In the genomic region with DNA sequence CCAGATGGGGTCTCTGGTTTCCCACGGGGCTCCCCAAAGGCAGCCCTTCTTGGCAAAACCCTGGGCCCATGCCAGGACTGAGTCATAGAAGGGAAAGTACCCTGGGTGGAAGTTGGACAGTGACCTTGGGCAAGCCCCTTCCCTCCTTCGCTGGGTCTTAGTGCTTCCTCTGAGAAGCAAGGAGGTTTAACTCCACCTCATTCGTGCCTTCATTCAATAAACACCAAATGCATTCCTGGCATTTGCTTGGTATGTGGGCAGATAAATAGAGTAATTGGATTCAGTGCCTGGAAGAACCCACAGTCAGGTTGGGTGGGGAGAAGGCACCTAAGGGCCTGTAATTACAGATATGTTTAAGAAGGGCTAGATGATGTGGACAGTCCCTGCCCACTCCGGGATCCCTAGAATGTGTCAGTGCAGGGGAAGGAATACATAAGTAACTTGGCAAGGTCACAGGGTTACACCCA, we compare ENCODE assay signal across 10 cellular contexts. TPM values are rescaled to one million over a fixed set of nuclear protein-coding genes. Genes with fewer than 3 reads are reported as not detected.
DNase-seq lines count a peak whose midpoint lies in the region; ATAC-seq, FAIRE-seq and TF ChIP-seq lines count a peak whose summit lies in the region.
"Had no signal": no experiment of that assay in that cellular context is flagged by ENCODE, and none has a peak within 500 bp of the region (broad histone marks: within the 10 kb centered on the region; RNA-seq: fewer than 3 reads in every experiment).

No MANE protein-coding gene starts in this region.

- peak in 1 of 2 experiments; percentile 35; a peak in 1 of 5 replicates for TF ChIP-seq EP300 in A549 (IDR thresholded peaks at IDR 0.05)

- TF ChIP-seq CTCF in A549 (IDR thresholded peaks at IDR 0.05): no peak
- no peak for TF ChIP-seq CTCF in left lung (IDR thresholded peaks at IDR 0.05)

- WGBS in A549 (ENCODE audit: missing lambda C conversion rate): 7% methylated on average over 4 of the region's 4 CpGs

- DNase-seq in A549 (ENCODE audit: low read depth in 1 of 2, low spot score in 1 of 2) (peak in 1 of 2 experiments; percentile 71), astrocyte of the hippocampus (ENCODE audit: low read depth, low spot score) (peak; percentile 73), left lung (peak in 1 of 2 donors; percentile 40), NOMO-1 (lab: John Stamatoyannopoulos, UW; ENCODE audit: unreplicated experiment in 2 of 2) (no peak), HCEC 1CT (no peak), hepatic stellate cell (ENCODE audit: low spot score) (no peak)
- DNase-seq: SHP77 treated with DMSO at 0.1 percent for 48 hours had no signal

- H3K27me3 ChIP-seq in left lung: no peaks in the 10 kb centered on the region
- H3K27me3 ChIP-seq: neural progenitor cell had no signal

- CTCF ChIA-PET in A549 (lab: Yijun Ruan, JAX): interaction anchor here (1.1 to 2.2 kb wide), 5 partner anchors 16 to 55 kb away, joined by 3 to 14 read pairs (median 4); no protein-coding TSS in a partner anchor

- H3K4me3 ChIP-seq in A549: no peak overlapping the region
- H3K4me3 ChIP-seq in left lung: no peak overlapping the region
- H3K4me3 ChIP-seq: neural progenitor cell had no signal

- peaks cover 45% of the 10 kb centered on the region for H3K4me1 ChIP-seq in A549
- H3K4me1 ChIP-seq in left lung: peaks cover 3 to 12% of the 10 kb centered on the region in 2 donors
- H3K4me1 ChIP-seq: neural progenitor cell had no signal

- H3K27ac ChIP-seq in A549: peak overlapping the region; percentile 73 to 85
- no peak overlapping the region for H3K27ac ChIP-seq in left lung
- H3K27ac ChIP-seq: neural progenitor cell had no signal

- H3K9me3 ChIP-seq in A549 (peaks cover 19% of the 10 kb centered on the region), left lung (peaks cover 0 to 20% of the 10 kb centered on the region in 2 donors)

- POLR2A ChIA-PET in A549 (lab: Yijun Ruan, JAX): interaction anchor here (1.2 kb wide), 1 partner anchor 36 kb away, joined by 3 read pairs; the partner anchor contains the start of gene CITED4

- FAIRE-seq in A549 (lab: Jason Lieb, UNC): no peak

- peak; percentile 48 to 65; a peak in 3 of 6 replicates for ATAC-seq in A549
- ATAC-seq in HG02610 (IDR thresholded peaks at IDR 0.05; ENCODE audit: unreplicated experiment): peak; percentile 64
- ATAC-seq in left lung: peak; percentile 10
- no peak for ATAC-seq in GM21825 (IDR thresholded peaks at IDR 0.05; ENCODE audit: unreplicated experiment)

- intact Hi-C loops in left lung (cut with DNase I): no loop called here

- H3K4me2 ChIP-seq in A549: peak overlapping the region; percentile 58
- H3K4me2 ChIP-seq: neural progenitor cell had no signal

- TF ChIP-seq RAD21 in A549 (conservative IDR thresholded peaks at IDR 0.05 in 1 of 2, IDR thresholded peaks at IDR 0.05 in 1 of 2): no peak

- H3K36me3 ChIP-seq in left lung: no peaks in the 10 kb centered on the region
- H3K36me3 ChIP-seq: neural progenitor cell had no signal

- TF ChIP-seq POLR2A in A549 (IDR thresholded peaks at IDR 0.05; ENCODE audit: low read length): no peak

TF ChIP-seq in A549, 52 proteins besides CTCF, POLR2A, EP300 and RAD21 (continues in another document):
- no peak for TF ChIP-seq MAFK (IDR thresholded peaks at IDR 0.05; ENCODE audit: partially characterized antibody)
- no peak for TF ChIP-seq POLR2AphosphoS2 (conservative IDR thresholded peaks at IDR 0.05; ENCODE audit: low read length)
- peak in 1 of 2 experiments; percentile 18; a peak in 1 of 4 replicates for TF ChIP-seq CEBPB (IDR thresholded peaks at IDR 0.05)
- TF ChIP-seq KDM5A (IDR thresholded peaks at IDR 0.05): no peak
- TF ChIP-seq HOXA7 (CRISPR knock-in tag; IDR thresholded peaks at IDR 0.05): no peak
- no peak for TF ChIP-seq HDAC2 (IDR thresholded peaks at IDR 0.05)
- TF ChIP-seq TP53 (CRISPR knock-in tag; IDR thresholded peaks at IDR 0.05): no peak
- TF ChIP-seq ZC3H11A (IDR thresholded peaks at IDR 0.05): no peak
- TF ChIP-seq USF2 (IDR thresholded peaks at IDR 0.05): no peak
- TF ChIP-seq CHD4 (IDR thresholded peaks at IDR 0.05; ENCODE audit: borderline replicate concordance): no peak
- no peak for TF ChIP-seq MAZ (IDR thresholded peaks at IDR 0.05; ENCODE audit: borderline replicate concordance, low read depth, low read length)
- TF ChIP-seq FOXS1 (CRISPR knock-in tag; IDR thresholded peaks at IDR 0.05): no peak
- TF ChIP-seq, protein P1, sequence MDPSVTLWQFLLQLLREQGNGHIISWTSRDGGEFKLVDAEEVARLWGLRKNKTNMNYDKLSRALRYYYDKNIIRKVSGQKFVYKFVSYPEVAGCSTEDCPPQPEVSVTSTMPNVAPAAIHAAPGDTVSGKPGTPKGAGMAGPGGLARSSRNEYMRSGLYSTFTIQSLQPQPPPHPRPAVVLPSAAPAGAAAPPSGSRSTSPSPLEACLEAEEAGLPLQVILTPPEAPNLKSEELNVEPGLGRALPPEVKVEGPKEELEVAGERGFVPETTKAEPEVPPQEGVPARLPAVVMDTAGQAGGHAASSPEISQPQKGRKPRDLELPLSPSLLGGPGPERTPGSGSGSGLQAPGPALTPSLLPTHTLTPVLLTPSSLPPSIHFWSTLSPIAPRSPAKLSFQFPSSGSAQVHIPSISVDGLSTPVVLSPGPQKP (IDR thresholded peaks at IDR 0.05; ENCODE audit: low read depth, low read length): no peak
- 0 out of 2 replicates have a peak, but pooled peaks have one; percentile 44 for TF ChIP-seq HOXB5 (CRISPR knock-in tag; IDR thresholded peaks at IDR 0.05)
- no peak for TF ChIP-seq EHF (CRISPR knock-in tag; IDR thresholded peaks at IDR 0.05)
- TF ChIP-seq, protein P2, sequence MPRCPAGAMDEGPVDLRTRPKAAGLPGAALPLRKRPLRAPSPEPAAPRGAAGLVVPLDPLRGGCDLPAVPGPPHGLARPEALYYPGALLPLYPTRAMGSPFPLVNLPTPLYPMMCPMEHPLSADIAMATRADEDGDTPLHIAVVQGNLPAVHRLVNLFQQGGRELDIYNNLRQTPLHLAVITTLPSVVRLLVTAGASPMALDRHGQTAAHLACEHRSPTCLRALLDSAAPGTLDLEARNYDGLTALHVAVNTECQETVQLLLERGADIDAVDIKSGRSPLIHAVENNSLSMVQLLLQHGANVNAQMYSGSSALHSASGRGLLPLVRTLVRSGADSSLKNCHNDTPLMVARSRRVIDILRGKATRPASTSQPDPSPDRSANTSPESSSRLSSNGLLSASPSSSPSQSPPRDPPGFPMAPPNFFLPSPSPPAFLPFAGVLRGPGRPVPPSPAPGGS (IDR thresholded peaks at IDR 0.05): 0 out of 3 replicates have a peak, but pooled peaks have one; percentile 16
- peak; percentile 31; the same call in 1 of the 2 replicates for TF ChIP-seq MAX (IDR thresholded peaks at IDR 0.05)
- TF ChIP-seq SMC3 (IDR thresholded peaks at IDR 0.05): no peak; the same call in 2 of the 3 replicates
- TF ChIP-seq RCOR1 (IDR thresholded peaks at IDR 0.05; ENCODE audit: low read depth, low read length): no peak
- TF ChIP-seq, protein P3, sequence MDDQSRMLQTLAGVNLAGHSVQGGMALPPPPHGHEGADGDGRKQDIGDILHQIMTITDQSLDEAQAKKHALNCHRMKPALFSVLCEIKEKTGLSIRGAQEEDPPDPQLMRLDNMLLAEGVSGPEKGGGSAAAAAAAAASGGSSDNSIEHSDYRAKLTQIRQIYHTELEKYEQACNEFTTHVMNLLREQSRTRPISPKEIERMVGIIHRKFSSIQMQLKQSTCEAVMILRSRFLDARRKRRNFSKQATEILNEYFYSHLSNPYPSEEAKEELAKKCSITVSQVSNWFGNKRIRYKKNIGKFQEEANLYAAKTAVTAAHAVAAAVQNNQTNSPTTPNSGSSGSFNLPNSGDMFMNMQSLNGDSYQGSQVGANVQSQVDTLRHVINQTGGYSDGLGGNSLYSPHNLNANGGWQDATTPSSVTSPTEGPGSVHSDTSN (IDR thresholded peaks at IDR 0.05): no peak
- TF ChIP-seq ZSCAN20 (CRISPR knock-in tag; IDR thresholded peaks at IDR 0.05): no peak

RNA-seq across cellular contexts. Expression of gene CITED4, which starts 36.3 kb away (rescaled TPM):
- polyA plus RNA-seq in A549 (2011; rRNA removed): 5.8 and 7.1 TPM in 2 replicates
- 33.9 and 64.1 TPM in 2 replicates for polyA plus RNA-seq in A549 (2012; cell fraction: cytosol; rRNA removed)
- polyA plus RNA-seq in A549 (2012; cell fraction: nucleus; rRNA removed): 40.5 and 61.4 TPM in 2 replicates
- polyA plus RNA-seq in A549 (2017; fragmentation: RNase III; extraction: RNeasy Plus Mini Kit Qiagen cat#74134 plus additional on column Dnase treatment): 23.7 to 33.5 TPM (median 32.2 TPM) in 3 replicates
- polyA minus RNA-seq in A549 (2011; rRNA and poly(A)+ RNA removed): 4.2 and 9.2 TPM in 2 replicates
- total RNA-seq in left lung: 1 to 10 TPM; 6.8 to 6.9 TPM

Comparison
In these comparisons a context has a peak if more than half of its experiments do, and no peak if none do; other contexts are left out.
1. H3K27ac ChIP-seq: peak in A549 (2 of 2); none in left lung (0 of 2).